ENCODE assay signal across 17 cellular contexts in genomic region chr20:14984305-14984704, GRCh38.
DNase-seq lines count a peak whose midpoint lies in the region; ATAC-seq, FAIRE-seq and TF ChIP-seq lines count a peak whose summit lies in the region.
"Had no signal": no experiment of that assay in that cellular context is flagged by ENCODE, and none has a peak within 500 bp of the region (broad histone marks: within the 10 kb centered on the region; RNA-seq: fewer than 3 reads in every experiment).

No MANE protein-coding gene starts in this region.

- H3K9me1 ChIP-seq in endothelial cell of umbilical vein (replicated peaks; ENCODE audit: control insufficient read depth, extremely low read depth, insufficient read depth, low read length): no peaks in the 10 kb centered on the region

- TF ChIP-seq RAD21 in liver (IDR thresholded peaks at IDR 0.05): no peak

- TF ChIP-seq POLR2A in endothelial cell of umbilical vein (IDR thresholded peaks at IDR 0.05; ENCODE audit: low read depth, low read length): no peak

- H3K9ac ChIP-seq in endothelial cell of umbilical vein (replicated peaks; ENCODE audit: extremely low read depth, insufficient read depth, low read length) (peak overlapping the region; percentile 23), liver (ENCODE audit: low read depth in 1 of 2, low read length in 2 of 2) (no peak overlapping the region)

- TF ChIP-seq CTCF in endothelial cell of umbilical vein (IDR thresholded peaks at IDR 0.05; ENCODE audit: extremely low read depth in 1 of 2, insufficient read depth in 1 of 2, low read depth in 1 of 2, low read length in 2 of 2) (no peak), liver (IDR thresholded peaks at IDR 0.05; ENCODE audit: low read depth, low read length, missing input control) (no peak), progenitor cell of endocrine pancreas (IDR thresholded peaks at IDR 0.05; ENCODE audit: unreplicated experiment) (no peak)

- H3K9me3 ChIP-seq in endothelial cell of umbilical vein (replicated peaks; ENCODE audit: control insufficient read depth, insufficient read depth, low read length) (no peaks in the 10 kb centered on the region), liver (ENCODE audit: control insufficient read depth in 4 of 4, low read length in 3 of 4) (peaks cover 0 to 2% (median 0%) of the 10 kb centered on the region in 4 donors)
- H3K9me3 ChIP-seq: BE2C had no signal

- H3K27ac ChIP-seq in endothelial cell of umbilical vein (ENCODE audit: insufficient read depth, low read depth, low read length) (peak overlapping the region; percentile 84), liver (ENCODE audit: low read depth in 1 of 2, low read length in 2 of 2) (peak overlapping the region; percentile 53 to 93)
- H3K27ac ChIP-seq: C4-2B had no signal

- intact Hi-C loops in endothelial cell of umbilical vein (cut with micrococcal nuclease): no loop called here

- H3K4me1 Mint-ChIP-seq in progenitor cell of endocrine pancreas (ENCODE audit: low read depth): peaks cover 40% of the 10 kb centered on the region
- no peaks in the 10 kb centered on the region for H3K4me1 Mint-ChIP-seq in activated CD4-positive, alpha-beta T cell treated with anti-CD3 and anti-CD28 coated beads, Interleukin-2, amount 10 ng/mL, durations not matched to agents 7 days and 5 days
- H3K4me1 Mint-ChIP-seq in stimulated activated memory B cell treated with anti-CD40 and anti-IgM and Interleukin-4, amounts not matched to agents 10 μg/mL and 1 μg/mL and 100 μg/mL, for 72 hours: no peaks in the 10 kb centered on the region
- H3K4me1 Mint-ChIP-seq: CD4-positive, alpha-beta memory T cell had no signal

- no peak for FAIRE-seq in endothelial cell of umbilical vein (lab: Jason Lieb, UNC)
- FAIRE-seq: A204.1, GM19239, HTR-8/SVneo had no signal

- H3K79me2 ChIP-seq in endothelial cell of umbilical vein (ENCODE audit: control insufficient read depth, insufficient read depth, low read length): no peaks in the 10 kb centered on the region

- H3K36me3 ChIP-seq in endothelial cell of umbilical vein (ENCODE audit: control insufficient read depth in 2 of 2, extremely low read depth in 1 of 2, insufficient read depth in 2 of 2, low read length in 2 of 2) (no peaks in the 10 kb centered on the region), liver (ENCODE audit: control insufficient read depth in 4 of 4, insufficient read depth in 3 of 4, low read depth in 1 of 4, low read length in 3 of 4) (no peaks in the 10 kb centered on the region)
- H3K36me3 ChIP-seq: BE2C had no signal

- no peak overlapping the region for H2AFZ ChIP-seq in endothelial cell of umbilical vein (ENCODE audit: low read depth, low read length)

- no peaks in the 10 kb centered on the region for H4K20me1 ChIP-seq in endothelial cell of umbilical vein (replicated peaks; ENCODE audit: control insufficient read depth, extremely low read depth, insufficient read depth, low read length)

- BruUV-seq in endothelial cell of umbilical vein (replicated peaks; lab: Mats Ljungman, UMichigan): no TSS peak

- DNase-seq in endothelial cell of umbilical vein (ENCODE audit: low read depth, low spot score): no peak
- DNase-seq in progenitor cell of endocrine pancreas (ENCODE audit: low spot score, unreplicated experiment): no peak
- DNase-seq in activated CD4-positive, alpha-beta T cell treated with anti-CD3 and anti-CD28 coated beads, Interleukin-2, amount 10 ng/mL, durations not matched to agents 7 days and 5 days: no peak
- no peak for DNase-seq in iPS-NIHi7 (ENCODE audit: extremely low spot score)
- no peak for DNase-seq in NCI-H748 (lab: John Stamatoyannopoulos, UW; ENCODE audit: unreplicated experiment)
- DNase-seq: BE2C; CD4-positive, alpha-beta memory T cell; DND-41; GDM1; HCEC 1CT; HFFc6 had no signal

- no peaks in the 10 kb centered on the region for H3K27me3 Mint-ChIP-seq in progenitor cell of endocrine pancreas
- H3K27me3 Mint-ChIP-seq in activated CD4-positive, alpha-beta T cell treated with anti-CD3 and anti-CD28 coated beads, Interleukin-2, amount 10 ng/mL, durations not matched to agents 7 days and 5 days: no peaks in the 10 kb centered on the region
- H3K27me3 Mint-ChIP-seq in stimulated activated memory B cell treated with anti-CD40 and anti-IgM and Interleukin-4, amounts not matched to agents 10 μg/mL and 1 μg/mL and 100 μg/mL, for 72 hours: no peaks in the 10 kb centered on the region
- H3K27me3 Mint-ChIP-seq: CD4-positive, alpha-beta memory T cell had no signal

- H3K4me3 ChIP-seq in endothelial cell of umbilical vein (replicated peaks in 1 of 3; ENCODE audit: insufficient read depth in 1 of 3, low read depth in 1 of 3, low read length in 3 of 3) (no peak overlapping the region), liver (ENCODE audit: low read depth in 1 of 3, low read length in 3 of 3) (no peak overlapping the region)

- POLR2A ChIA-PET in endothelial cell of umbilical vein (lab: Charles Lee): no interaction called here
- POLR2A ChIA-PET in activated CD4-positive, alpha-beta T cell treated with anti-CD3 and anti-CD28 coated beads, Interleukin-2, amount 10 ng/mL, durations not matched to agents 7 days and 5 days (lab: Charles Lee): no interaction called here

- H3K27ac Mint-ChIP-seq in progenitor cell of endocrine pancreas: peak overlapping the region; percentile 68
- no peak overlapping the region for H3K27ac Mint-ChIP-seq in activated CD4-positive, alpha-beta T cell treated with anti-CD3 and anti-CD28 coated beads, Interleukin-2, amount 10 ng/mL, durations not matched to agents 7 days and 5 days
- H3K27ac Mint-ChIP-seq in stimulated activated memory B cell treated with anti-CD40 and anti-IgM and Interleukin-4, amounts not matched to agents 10 μg/mL and 1 μg/mL and 100 μg/mL, for 72 hours: no peak overlapping the region
- H3K27ac Mint-ChIP-seq: CD4-positive, alpha-beta memory T cell; HFFc6 had no signal

- dilution Hi-C loops in endothelial cell of umbilical vein (cut with MboI; ENCODE audit: extremely low pct_ligation_motif_present, low sequenced_read_pairs): no loop called here

- peaks cover 35% of the 10 kb centered on the region for H3K9me3 Mint-ChIP-seq in progenitor cell of endocrine pancreas (ENCODE audit: low read depth)
- peaks cover 23% of the 10 kb centered on the region for H3K9me3 Mint-ChIP-seq in activated CD4-positive, alpha-beta T cell treated with anti-CD3 and anti-CD28 coated beads, Interleukin-2, amount 10 ng/mL, durations not matched to agents 7 days and 5 days
- H3K9me3 Mint-ChIP-seq in stimulated activated memory B cell treated with anti-CD40 and anti-IgM and Interleukin-4, amounts not matched to agents 10 μg/mL and 1 μg/mL and 100 μg/mL, for 72 hours: peaks cover 23% of the 10 kb centered on the region

- WGBS in liver: 82% methylated on average over 3 of the region's 3 CpGs

- CTCF ChIA-PET in endothelial cell of umbilical vein (lab: Charles Lee): interaction anchor here (1.3 to 3.2 kb wide), 5 partner anchors 21 to 647 kb away, joined by 3 to 15 read pairs (median 4); partner anchors contain the start of gene FLRT3
- CTCF ChIA-PET in activated CD4-positive, alpha-beta T cell treated with anti-CD3 and anti-CD28 coated beads, Interleukin-2, amount 10 ng/mL, durations not matched to agents 7 days and 5 days (lab: Charles Lee): no interaction called here

- ATAC-seq in stimulated activated memory B cell treated with anti-CD40 and anti-IgM and Interleukin-4, amounts not matched to agents 10 μg/mL and 1 μg/mL and 100 μg/mL, for 72 hours: no peak

- no peak overlapping the region for H3K4me3 Mint-ChIP-seq in progenitor cell of endocrine pancreas (ENCODE audit: low read depth)
- no peak overlapping the region for H3K4me3 Mint-ChIP-seq in activated CD4-positive, alpha-beta T cell treated with anti-CD3 and anti-CD28 coated beads, Interleukin-2, amount 10 ng/mL, durations not matched to agents 7 days and 5 days
- no peak overlapping the region for H3K4me3 Mint-ChIP-seq in stimulated activated memory B cell treated with anti-CD40 and anti-IgM and Interleukin-4, amounts not matched to agents 10 μg/mL and 1 μg/mL and 100 μg/mL, for 72 hours
- H3K4me3 Mint-ChIP-seq: CD4-positive, alpha-beta memory T cell; HFFc6 had no signal

- no peaks in the 10 kb centered on the region for H3K27me3 ChIP-seq in endothelial cell of umbilical vein (ENCODE audit: control insufficient read depth in 2 of 2, insufficient read depth in 2 of 2, low read length in 2 of 2)
- no peaks in the 10 kb centered on the region for H3K27me3 ChIP-seq in liver (ENCODE audit: control insufficient read depth in 4 of 4, insufficient read depth in 4 of 4, low read length in 3 of 4)
- H3K27me3 ChIP-seq: BE2C had no signal

- peak overlapping the region; percentile 41 for H3K4me2 ChIP-seq in endothelial cell of umbilical vein (ENCODE audit: insufficient read depth, low read length)

- peaks cover 37% of the 10 kb centered on the region for H3K4me1 ChIP-seq in endothelial cell of umbilical vein (ENCODE audit: control insufficient read depth, extremely low read depth, insufficient read depth, low read length)
- peaks cover 0 to 34% (median 23%) of the 10 kb centered on the region in 4 donors for H3K4me1 ChIP-seq in liver (ENCODE audit: control insufficient read depth in 4 of 4, insufficient read depth in 4 of 4, low read length in 3 of 4)
- H3K4me1 ChIP-seq: BE2C had no signal

- peaks cover 16% of the 10 kb centered on the region for H3K36me3 Mint-ChIP-seq in progenitor cell of endocrine pancreas (ENCODE audit: insufficient read depth)
- no peaks in the 10 kb centered on the region for H3K36me3 Mint-ChIP-seq in activated CD4-positive, alpha-beta T cell treated with anti-CD3 and anti-CD28 coated beads, Interleukin-2, amount 10 ng/mL, durations not matched to agents 7 days and 5 days (ENCODE audit: low read depth)
- no peaks in the 10 kb centered on the region for H3K36me3 Mint-ChIP-seq in stimulated activated memory B cell treated with anti-CD40 and anti-IgM and Interleukin-4, amounts not matched to agents 10 μg/mL and 1 μg/mL and 100 μg/mL, for 72 hours
- H3K36me3 Mint-ChIP-seq: CD4-positive, alpha-beta memory T cell had no signal

TF ChIP-seq in endothelial cell of umbilical vein, 7 proteins besides CTCF, POLR2A, EP300 and RAD21 (continues in another document):
- TF ChIP-seq EZH2 (IDR thresholded peaks at IDR 0.05; ENCODE audit: borderline replicate concordance, low read depth, low read length, severe bottlenecking) (no peak), POLR2AphosphoS5 (IDR thresholded peaks at IDR 0.05; ENCODE audit: insufficient read depth, low read depth, low read length) (no peak), FOS (IDR thresholded peaks at IDR 0.05; ENCODE audit: borderline replicate concordance, insufficient read depth, low read length) (no peak)

TF ChIP-seq in liver, 16 proteins besides CTCF, POLR2A, EP300 and RAD21 (continues in another document):
- TF ChIP-seq SP1 (IDR thresholded peaks at IDR 0.05) (no peak), FOXA1 (IDR thresholded peaks at IDR 0.05) (no peak), HNF4G (IDR thresholded peaks at IDR 0.05) (no peak), FOXA2 (IDR thresholded peaks at IDR 0.05) (no peak), RXRA (IDR thresholded peaks at IDR 0.05) (no peak), MAX (IDR thresholded peaks at IDR 0.05) (no peak), JUND (IDR thresholded peaks at IDR 0.05) (no peak), TAF1 (conservative IDR thresholded peaks at IDR 0.05) (no peak)
